ENCODE assay signal across 31 cellular contexts in the genomic region with DNA sequence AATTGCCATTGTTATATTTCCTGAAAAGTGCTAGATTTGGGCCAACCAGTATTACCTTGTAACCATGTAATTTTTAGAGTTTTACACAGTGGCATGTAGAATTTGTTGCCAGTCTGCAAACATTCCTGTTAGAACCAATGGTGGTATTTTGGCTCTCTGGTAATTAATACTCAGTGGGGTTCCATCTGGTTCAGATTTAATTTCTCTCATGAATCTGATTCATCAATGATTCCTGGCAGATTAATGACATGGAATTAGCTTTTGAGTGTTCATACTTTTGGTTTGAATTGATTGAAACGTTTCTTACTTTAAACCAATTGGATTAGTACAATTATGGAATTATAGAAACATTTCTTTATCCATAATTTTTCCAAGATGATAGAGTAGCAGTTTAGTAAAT.
"Had no signal": no experiment of that assay in that cellular context is flagged by ENCODE, and none has a peak within 500 bp of the region (broad histone marks: within the 10 kb centered on the region; RNA-seq: fewer than 3 reads in every experiment).

No MANE protein-coding gene starts in this region.

- ATAC-seq: activated CD8-positive, alpha-beta T cell treated with anti-CD3 and anti-CD28 coated beads for 36 hours; activated naive CD4-positive, alpha-beta T cell treated with anti-CD3 and anti-CD28 coated beads, Interleukin-2, amount 50 U/mL, for 72 hours; activated T-cell treated with anti-CD3 and anti-CD28 coated beads, Interleukin-2, amount 50 U/mL, for 4 hours; activated T-cell treated with anti-CD3 and anti-CD28 coated beads, Interleukin-2, amount 50 U/mL, for 72 hours; activated T-helper 17 cell treated with anti-CD3 and anti-CD28 coated beads, Interleukin-2, amount 50 U/mL, for 72 hours; body of pancreas had no signal

- H3K9me3 ChIP-seq: adrenal gland, body of pancreas, breast epithelium had no signal

- H3K27ac ChIP-seq: adrenal gland, body of pancreas, brain microvascular endothelial cell, breast epithelium, VCaP had no signal

- H3K36me3 ChIP-seq: adrenal gland, brain microvascular endothelial cell, breast epithelium had no signal

- DNase-seq: activated B cell treated with CpG ODN at 0.5 μM for 24 hours; activated CD4-positive, alpha-beta memory T cell treated with anti-CD3 and anti-CD28 coated beads for 36 hours; activated CD4-positive, alpha-beta T cell treated with anti-CD3 and anti-CD28 coated beads for 4 hours; activated CD4-positive, alpha-beta T cell treated with anti-CD3 and anti-CD28 coated beads, Interleukin-2, amount 10 ng/mL, durations not matched to agents 24 days and 14 days; activated CD4-positive, alpha-beta T cell treated with anti-CD3 and anti-CD28 coated beads, Interleukin-2, amount 50 U/mL, for 1 hour; activated CD4-positive, alpha-beta T cell treated with anti-CD3 and anti-CD28 coated beads, Interleukin-2, amount 50 U/mL, for 4 hours; activated CD4-positive, CD25-positive, alpha-beta regulatory T cell treated with anti-CD3 and anti-CD28 coated beads, Interleukin-2, amount 50 U/mL, for 72 hours; activated CD8-positive, alpha-beta memory T cell treated with anti-CD3 and anti-CD28 coated beads, Interleukin-2, amount 50 U/mL, for 4 hours; activated CD8-positive, alpha-beta T cell treated with anti-CD3 and anti-CD28 coated beads for 36 hours; activated effector memory CD4-positive, alpha-beta T cell treated with anti-CD3 and anti-CD28 coated beads, Interleukin-2, amount 50 U/mL, for 16 hours; activated gamma-delta T cell treated with Interleukin-2 at 50 U/mL for 16 hours; activated naive CD4-positive, alpha-beta T cell; activated naive CD4-positive, alpha-beta T cell treated with anti-CD3 and anti-CD28 coated beads for 36 hours; activated naive CD4-positive, alpha-beta T cell treated with anti-CD3 and anti-CD28 coated beads, Interleukin-2, amount 50 U/mL, for 16 hours; activated naive CD8-positive, alpha-beta T cell treated with anti-CD3 and anti-CD28 coated beads for 36 hours; activated T-cell treated with anti-CD3 and anti-CD28 coated beads for 4 hours; activated T-cell treated with anti-CD3 and anti-CD28 coated beads, Interleukin-2, amount 50 U/mL, for 1 hour; activated T-cell treated with anti-CD3 and anti-CD28 coated beads, Interleukin-2, amount 50 U/mL, for 4 hours; activated T-cell treated with anti-CD3 and anti-CD28 coated beads, Interleukin-2, amount 50 U/mL, for 72 hours; adrenal gland; amniotic stem cell; aorta; body of pancreas; brain microvascular endothelial cell; central memory CD4-positive, alpha-beta T cell; T-helper 2 cell; T-helper 9 cell had no signal

- H3K4me3 ChIP-seq: adrenal gland, body of pancreas, breast epithelium had no signal

- H3K27me3 ChIP-seq: adrenal gland, body of pancreas, brain microvascular endothelial cell, breast epithelium had no signal

- H3K4me1 ChIP-seq: adrenal gland, body of pancreas, breast epithelium had no signal
